ENCODE assay signal across 10 cellular contexts in the genomic region with DNA sequence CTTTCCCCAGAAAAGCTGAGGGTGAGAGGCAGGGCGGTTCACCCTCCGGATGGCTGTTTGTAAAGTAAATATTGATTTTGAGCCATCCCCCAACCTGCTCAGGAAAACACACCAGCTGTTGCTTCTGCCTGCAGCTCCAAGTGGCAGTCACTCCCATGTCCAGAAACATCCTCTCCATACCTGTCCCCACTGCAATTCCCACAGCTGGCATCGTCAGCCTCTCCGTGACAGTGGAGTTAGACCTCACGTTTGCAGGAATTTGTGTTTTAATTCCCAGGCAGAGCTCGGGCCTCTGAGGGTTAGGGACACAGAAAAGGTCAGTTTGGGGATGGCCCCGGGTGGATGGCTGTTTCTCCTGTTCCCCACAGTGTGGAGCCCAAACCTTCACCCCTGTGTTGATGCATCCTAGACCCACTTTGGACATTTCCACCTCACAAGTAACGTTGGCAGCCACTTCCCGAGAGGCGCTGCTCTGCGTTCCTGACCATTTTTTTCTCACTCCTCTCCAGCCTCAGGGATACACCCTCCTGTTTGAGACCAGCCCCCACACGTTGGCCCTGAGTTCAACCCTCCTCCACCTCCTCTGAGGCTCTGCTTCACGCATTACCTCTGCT. TPM values are rescaled to one million over a fixed set of nuclear protein-coding genes. Genes with fewer than 3 reads are reported as not detected.
A peak's percentile ranks its signal among the peaks of the same experiment; 100 is the strongest.
DNase-seq lines count a peak whose midpoint lies in the region; ATAC-seq and FAIRE-seq lines count a peak whose summit lies in the region.
"Had no signal": no experiment of that assay in that cellular context is flagged by ENCODE, and none has a peak within 500 bp of the region (broad histone marks: within the 10 kb centered on the region; RNA-seq: fewer than 3 reads in every experiment).

No MANE protein-coding gene starts in this region.

- intact Hi-C loops in left colon (cut with DNase I, micrococcal nuclease) = no loop called here

- FAIRE-seq in urothelium cell line (lab: Jason Lieb, UNC) (peak; percentile 17), RCC 7860 (lab: Jason Lieb, UNC) (no peak)
- FAIRE-seq: A204.1 had no signal

- ATAC-seq in left colon (peak; percentile 89), HG02610 (IDR thresholded peaks at IDR 0.05; ENCODE audit: unreplicated experiment) (no peak)

- DNase-seq in NCI-H2107 treated with DMSO at 0.1 percent for 48 hours (lab: John Stamatoyannopoulos, UW; ENCODE audit: unreplicated experiment) = peak; percentile 9
- no peak for DNase-seq in NCI-H2107 (lab: John Stamatoyannopoulos, UW)
- peak; percentile 90 for DNase-seq in SHP77 treated with DMSO at 0.1 percent for 48 hours (lab: John Stamatoyannopoulos, UW)
- DNase-seq in left colon = peak in 1 of 2 donors; percentile 21
- DNase-seq in urothelium cell line (ENCODE audit: low spot score) = no peak
- DNase-seq in activated gamma-delta T cell treated with Interleukin-2 at 50 U/mL for 16 hours = no peak
- DNase-seq in RCC 7860 (ENCODE audit: low spot score) = no peak
- DNase-seq: Kasumi-1 had no signal

RNA-seq across cellular contexts. Expression of a gene that starts 11.8 kb away (rescaled TPM):
- total RNA-seq in left colon = 10 to 100 TPM; 29.5 to 32.4 TPM

Comparison
In these comparisons a context has a peak if more than half of its experiments do, and no peak if none do; other contexts are left out.
1. DNase-seq: peak in NCI-H2107 treated with DMSO at 0.1 percent for 48 hours (single experiment) and SHP77 treated with DMSO at 0.1 percent for 48 hours (single experiment); none in NCI-H2107 (single experiment), urothelium cell line (single experiment), activated gamma-delta T cell treated with Interleukin-2 at 50 U/mL for 16 hours (single experiment) and RCC 7860 (single experiment).